In the genomic region with DNA sequence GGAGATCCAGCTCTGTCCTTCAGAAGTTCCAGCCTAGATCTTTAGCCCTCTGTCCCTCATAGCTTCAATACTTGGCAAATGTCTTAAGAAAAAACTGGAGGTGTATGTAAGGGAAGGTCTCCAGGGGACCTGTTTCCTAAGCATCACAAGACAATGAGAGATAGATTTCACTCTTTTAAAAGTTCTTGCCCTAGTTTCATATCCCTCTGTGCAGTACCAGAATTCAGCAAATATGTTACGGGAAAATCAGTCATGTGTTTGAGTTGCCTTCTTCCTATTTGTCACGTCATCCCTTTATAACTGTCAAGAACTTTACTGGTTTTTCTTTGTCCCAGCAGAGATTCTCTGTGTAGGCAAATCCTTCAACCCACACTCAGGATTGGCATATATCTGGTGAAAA, we compare ENCODE assay signal across 31 cellular contexts. TPM values are rescaled to one million over a fixed set of nuclear protein-coding genes. Genes with fewer than 3 reads are reported as not detected.
"Had no signal": no experiment of that assay in that cellular context is flagged by ENCODE, and none has a peak within 500 bp of the region (broad histone marks: within the 10 kb centered on the region; RNA-seq: fewer than 3 reads in every experiment).

No MANE protein-coding gene starts in this region.

- H3K27me3 ChIP-seq: gastrocnemius medialis, neural progenitor cell, right atrium auricular region, sigmoid colon, suprapubic skin, transverse colon, vagina had no signal

- H3K4me3 Mint-ChIP-seq: endodermal cell; naive thymus-derived CD4-positive, alpha-beta T cell; nephron; neural progenitor cell; stimulated activated effector memory CD8-positive, alpha-beta T cell treated with anti-CD3 and anti-CD28 coated beads, Interleukin-12 subunit alpha, Interleukin-12 subunit beta, amount 100 ng/mL, for 72 hours; stimulated activated naive CD8-positive, alpha-beta T cell treated with anti-CD3 and anti-CD28 coated beads, Interleukin-15, Interleukin-2, amounts not matched to agents 100 ng/mL and 50 ng/mL, for 24 hours had no signal

- H3K9me3 ChIP-seq: gastrocnemius medialis, prostate gland, right atrium auricular region, suprapubic skin, vagina had no signal

- H3K36me3 ChIP-seq: gastrocnemius medialis, neural progenitor cell, prostate gland, right atrium auricular region, sigmoid colon, suprapubic skin, transverse colon, vagina had no signal

- H3K27ac Mint-ChIP-seq: endodermal cell; nephron; neural progenitor cell; stimulated activated effector memory CD8-positive, alpha-beta T cell treated with anti-CD3 and anti-CD28 coated beads, Interleukin-12 subunit alpha, Interleukin-12 subunit beta, amount 100 ng/mL, for 72 hours; stimulated activated naive CD8-positive, alpha-beta T cell treated with anti-CD3 and anti-CD28 coated beads, Interleukin-15, Interleukin-2, amounts not matched to agents 100 ng/mL and 50 ng/mL, for 24 hours had no signal

- H3K4me1 ChIP-seq: parathyroid adenoma, prostate gland, right atrium auricular region, vagina had no signal

- H3K9ac ChIP-seq: neural progenitor cell, parathyroid adenoma had no signal

- H3K36me3 Mint-ChIP-seq: stimulated activated effector memory CD8-positive, alpha-beta T cell treated with anti-CD3 and anti-CD28 coated beads, Interleukin-12 subunit alpha, Interleukin-12 subunit beta, amount 100 ng/mL, for 72 hours had no signal

- H3K9me3 Mint-ChIP-seq: stimulated activated effector memory CD8-positive, alpha-beta T cell treated with anti-CD3 and anti-CD28 coated beads, Interleukin-12 subunit alpha, Interleukin-12 subunit beta, amount 100 ng/mL, for 72 hours had no signal

- DNase-seq: effector CD8-positive, alpha-beta T cell; endodermal cell; foreskin fibroblast; gastrocnemius medialis; head of caudate nucleus; mesendoderm; midbrain; naive thymus-derived CD4-positive, alpha-beta T cell; sigmoid colon; stimulated activated CD4-positive, alpha-beta T cell treated with anti-CD3 and anti-CD28 coated beads, Interleukin-2, amount 100 ng/mL, for 24 hours; stimulated activated CD4-positive, alpha-beta T cell treated with anti-CD3 and anti-CD28 coated beads, Interleukin-4, amount 100 ng/mL, for 24 hours; transverse colon had no signal

- H3K27ac ChIP-seq: epithelial cell of prostate, gastrocnemius medialis, neural progenitor cell, parathyroid adenoma, prostate gland, right atrium auricular region, sigmoid colon, suprapubic skin, transverse colon, vagina had no signal

- ATAC-seq: esophagus mucosa; gastrocnemius medialis; left lobe of liver; naive thymus-derived CD4-positive, alpha-beta T cell; stimulated activated effector memory CD8-positive, alpha-beta T cell treated with anti-CD3 and anti-CD28 coated beads, Interleukin-12 subunit alpha, Interleukin-12 subunit beta, amount 100 ng/mL, for 72 hours had no signal

- H3K4me3 ChIP-seq: gastrocnemius medialis, neural progenitor cell, prostate gland, right atrium auricular region, sigmoid colon, suprapubic skin, transverse colon, vagina had no signal

- H3K27me3 Mint-ChIP-seq: naive thymus-derived CD4-positive, alpha-beta T cell; stimulated activated naive CD8-positive, alpha-beta T cell treated with anti-CD3 and anti-CD28 coated beads, Interleukin-15, Interleukin-2, amounts not matched to agents 100 ng/mL and 50 ng/mL, for 24 hours had no signal

- H3K4me1 Mint-ChIP-seq: endodermal cell; nephron; stimulated activated effector memory CD8-positive, alpha-beta T cell treated with anti-CD3 and anti-CD28 coated beads, Interleukin-12 subunit alpha, Interleukin-12 subunit beta, amount 100 ng/mL, for 72 hours had no signal

- FAIRE-seq: colon, keratinocyte had no signal

RNA-seq across cellular contexts. Expression of gene DNASE2B, which starts 32.2 kb away (rescaled TPM):
- total RNA-seq: endodermal cell; esophagus mucosa; glomerular endothelial cell; left lobe of liver; liver; lung microvascular endothelial cell; naive thymus-derived CD4-positive, alpha-beta T cell; osteoblast; right atrium auricular region; skeletal muscle tissue; vagina had no signal
- polyA plus RNA-seq: keratinocyte; liver; naive thymus-derived CD4-positive, alpha-beta T cell had no signal
